ENCODE assay signal across 1 cellular context in genomic region chr6:110815260-110816109, GRCh38.
A peak's percentile ranks its signal among the peaks of the same experiment; 100 is the strongest.
TF ChIP-seq lines count a peak whose summit lies in the region.

Gene CDK19, minus strand, starts transcription at chr6:110815469. Its CDS starts 333 bp downstream, at chr6:110815136.

TF ChIP-seq in HepG2, 621 proteins besides CTCF, POLR2A, EP300 and RAD21 (continued from another document and continues in another):
- no peak for TF ChIP-seq GLMP (CRISPR knock-in tag; IDR thresholded peaks at IDR 0.05; ENCODE audit: borderline replicate concordance)
- no peak for TF ChIP-seq HMG20B (CRISPR knock-in tag; conservative IDR thresholded peaks at IDR 0.05)
- TF ChIP-seq ATRX (CRISPR knock-in tag; IDR thresholded peaks at IDR 0.05; ENCODE audit: borderline replicate concordance), result no peak
- no peak for TF ChIP-seq ZNF460 (CRISPR knock-in tag; IDR thresholded peaks at IDR 0.05; ENCODE audit: borderline replicate concordance)
- peak; percentile 55; the same call in 1 of the 2 replicates for TF ChIP-seq ZFY (CRISPR knock-in tag; IDR thresholded peaks at IDR 0.05)
- TF ChIP-seq KDM1A (CRISPR knock-in tag; IDR thresholded peaks at IDR 0.05), result no peak
- no peak for TF ChIP-seq ZNF382 (CRISPR knock-in tag; IDR thresholded peaks at IDR 0.05; ENCODE audit: borderline replicate concordance)
- no peak for TF ChIP-seq PAWR (CRISPR knock-in tag; IDR thresholded peaks at IDR 0.05; ENCODE audit: borderline replicate concordance)
- TF ChIP-seq ZNF329 (CRISPR knock-in tag; IDR thresholded peaks at IDR 0.05; ENCODE audit: low read depth), result no peak
- no peak for TF ChIP-seq ZNF484 (CRISPR knock-in tag; IDR thresholded peaks at IDR 0.05; ENCODE audit: borderline replicate concordance, low read depth)
- TF ChIP-seq ZMAT3 (CRISPR knock-in tag; conservative IDR thresholded peaks at IDR 0.05), result peak; percentile 95
- TF ChIP-seq YEATS4 (CRISPR knock-in tag; IDR thresholded peaks at IDR 0.05; ENCODE audit: borderline replicate concordance), result no peak; the same call in none of the 2 replicates
- peak; percentile 30; the same call in 1 of the 2 replicates for TF ChIP-seq GZF1 (CRISPR knock-in tag; IDR thresholded peaks at IDR 0.05)
- TF ChIP-seq CENPBD1 (CRISPR knock-in tag; IDR thresholded peaks at IDR 0.05; ENCODE audit: borderline replicate concordance, low read depth), result no peak
- no peak for TF ChIP-seq IKZF4 (CRISPR knock-in tag; IDR thresholded peaks at IDR 0.05; ENCODE audit: borderline replicate concordance, low read depth, not compliant biosample characterization)
- TF ChIP-seq NFKB2 (CRISPR knock-in tag; IDR thresholded peaks at IDR 0.05; ENCODE audit: borderline replicate concordance), result peak; percentile 58; the same call in 1 of the 2 replicates
- TF ChIP-seq CBX5 (CRISPR knock-in tag; IDR thresholded peaks at IDR 0.05; ENCODE audit: borderline replicate concordance), result peak; percentile 51; the same call in 1 of the 2 replicates
- no peak for TF ChIP-seq NCOA2 (CRISPR knock-in tag; IDR thresholded peaks at IDR 0.05)
- no peak for TF ChIP-seq ZNF720 (CRISPR knock-in tag; IDR thresholded peaks at IDR 0.05)
- peak; percentile 40 for TF ChIP-seq CCDC6 (CRISPR knock-in tag; IDR thresholded peaks at IDR 0.05)
- peak; percentile 51; the same call in 1 of the 2 replicates for TF ChIP-seq HNF1B (CRISPR knock-in tag; IDR thresholded peaks at IDR 0.05)
- TF ChIP-seq HINFP (CRISPR knock-in tag; IDR thresholded peaks at IDR 0.05; ENCODE audit: low read depth), result no peak; the same call in 1 of the 2 replicates
- TF ChIP-seq FOXC1 (CRISPR knock-in tag; IDR thresholded peaks at IDR 0.05; ENCODE audit: borderline replicate concordance), result peak; percentile 73; the same call in 1 of the 2 replicates
- peak; percentile 30; the same call in 1 of the 2 replicates for TF ChIP-seq ZNF276 (CRISPR knock-in tag; IDR thresholded peaks at IDR 0.05; ENCODE audit: low read depth)
- peak; percentile 91; the same call in 1 of the 2 replicates for TF ChIP-seq FOXK2 (IDR thresholded peaks at IDR 0.05)
- TF ChIP-seq ZNF281 (CRISPR knock-in tag; IDR thresholded peaks at IDR 0.05; ENCODE audit: borderline replicate concordance), result peak; percentile 99
- TF ChIP-seq KMT2B (CRISPR knock-in tag; IDR thresholded peaks at IDR 0.05), result peak; percentile 78
- TF ChIP-seq CENPT (CRISPR knock-in tag; IDR thresholded peaks at IDR 0.05; ENCODE audit: low read depth), result 0 out of 2 replicates have a peak, but pooled peaks have one; percentile 53
- TF ChIP-seq LBX2 (CRISPR knock-in tag; IDR thresholded peaks at IDR 0.05; ENCODE audit: borderline replicate concordance), result no peak
- no peak for TF ChIP-seq SRY (CRISPR knock-in tag; IDR thresholded peaks at IDR 0.05)
- peak; percentile 24; the same call in 1 of the 2 replicates for TF ChIP-seq HBP1 (CRISPR knock-in tag; IDR thresholded peaks at IDR 0.05; ENCODE audit: low read depth)
- TF ChIP-seq PPARG (CRISPR knock-in tag; conservative IDR thresholded peaks at IDR 0.05), result no peak
- peak; percentile 5 to 51; a peak in 2 of 4 replicates for TF ChIP-seq HMGXB4 (CRISPR knock-in tag; IDR thresholded peaks at IDR 0.05; ENCODE audit: borderline replicate concordance in 1 of 2, low read depth in 1 of 2)
- TF ChIP-seq MAFG (CRISPR knock-in tag; IDR thresholded peaks at IDR 0.05), result 0 out of 2 replicates have a peak, but pooled peaks have one; percentile 32
- no peak; the same call in 1 of the 2 replicates for TF ChIP-seq NRL (CRISPR knock-in tag; IDR thresholded peaks at IDR 0.05; ENCODE audit: borderline replicate concordance)
- TF ChIP-seq AHDC1 (CRISPR knock-in tag; IDR thresholded peaks at IDR 0.05; ENCODE audit: borderline replicate concordance), result no peak
- peak; percentile 25; the same call in 1 of the 2 replicates for TF ChIP-seq KAT7 (CRISPR knock-in tag; IDR thresholded peaks at IDR 0.05; ENCODE audit: borderline replicate concordance)
- TF ChIP-seq KLF13 (CRISPR knock-in tag; IDR thresholded peaks at IDR 0.05), result no peak
- peak; percentile 41; the same call in 1 of the 2 replicates for TF ChIP-seq KDM2A (CRISPR knock-in tag; IDR thresholded peaks at IDR 0.05; ENCODE audit: borderline replicate concordance, low read depth)
- peak; percentile 86 for TF ChIP-seq SP4 (CRISPR knock-in tag; IDR thresholded peaks at IDR 0.05)
- peak; percentile 43; the same call in 1 of the 2 replicates for TF ChIP-seq NR2F2 (IDR thresholded peaks at IDR 0.05; ENCODE audit: borderline replicate concordance, low read depth)
- TF ChIP-seq DMAP1 (CRISPR knock-in tag; IDR thresholded peaks at IDR 0.05), result peak; percentile 90
- 0 out of 2 replicates have a peak, but pooled peaks have one; percentile 54 for TF ChIP-seq ESRRA (CRISPR knock-in tag; IDR thresholded peaks at IDR 0.05; ENCODE audit: low read depth)
- TF ChIP-seq ZBTB7A (CRISPR knock-in tag; IDR thresholded peaks at IDR 0.05), result no peak
